8 cellular contexts compared by ENCODE assay signal in the genomic region with DNA sequence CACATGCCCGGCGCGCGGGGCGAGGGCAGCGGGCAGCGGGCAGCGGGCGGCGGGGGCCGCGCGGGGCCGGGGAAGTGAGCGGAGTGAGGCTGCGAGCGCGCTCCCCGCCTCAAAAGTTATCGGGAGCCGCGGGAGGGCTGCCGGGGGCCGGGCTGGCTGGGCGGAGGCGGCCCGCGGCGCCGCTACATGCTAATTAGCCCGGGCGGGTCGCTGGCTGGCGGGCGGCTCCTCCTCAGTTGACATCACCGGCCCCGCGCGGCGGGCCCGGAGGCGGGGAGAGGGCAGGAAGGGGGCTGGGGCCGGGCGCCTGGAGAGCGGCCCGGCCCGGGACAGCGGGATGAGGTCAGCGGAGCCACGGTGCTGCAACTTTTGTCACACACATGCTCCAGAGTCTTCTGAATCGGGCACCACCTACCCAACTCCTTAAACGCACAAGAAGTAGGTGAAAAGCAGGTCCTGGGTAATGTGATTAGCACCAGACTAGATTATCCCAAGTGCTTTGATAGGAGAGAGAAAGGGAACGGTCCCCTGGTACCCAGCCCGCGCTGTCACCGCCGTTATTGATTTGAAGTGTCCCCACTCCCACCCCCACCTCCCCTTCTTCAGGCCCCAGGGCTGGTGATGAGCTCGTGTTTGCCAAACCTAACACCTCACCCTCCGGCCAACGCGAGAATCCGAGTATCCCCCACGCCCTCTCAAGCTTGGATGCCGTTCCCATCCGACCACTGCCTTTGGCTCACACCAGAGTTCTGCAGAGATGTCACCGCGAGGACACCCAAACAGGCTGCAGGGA. TPM values are rescaled to one million over a fixed set of nuclear protein-coding genes. Genes with fewer than 3 reads are reported as not detected.
DNase-seq lines count a peak whose midpoint lies in the region; ATAC-seq and TF ChIP-seq lines count a peak whose summit lies in the region.

A gene with protein sequence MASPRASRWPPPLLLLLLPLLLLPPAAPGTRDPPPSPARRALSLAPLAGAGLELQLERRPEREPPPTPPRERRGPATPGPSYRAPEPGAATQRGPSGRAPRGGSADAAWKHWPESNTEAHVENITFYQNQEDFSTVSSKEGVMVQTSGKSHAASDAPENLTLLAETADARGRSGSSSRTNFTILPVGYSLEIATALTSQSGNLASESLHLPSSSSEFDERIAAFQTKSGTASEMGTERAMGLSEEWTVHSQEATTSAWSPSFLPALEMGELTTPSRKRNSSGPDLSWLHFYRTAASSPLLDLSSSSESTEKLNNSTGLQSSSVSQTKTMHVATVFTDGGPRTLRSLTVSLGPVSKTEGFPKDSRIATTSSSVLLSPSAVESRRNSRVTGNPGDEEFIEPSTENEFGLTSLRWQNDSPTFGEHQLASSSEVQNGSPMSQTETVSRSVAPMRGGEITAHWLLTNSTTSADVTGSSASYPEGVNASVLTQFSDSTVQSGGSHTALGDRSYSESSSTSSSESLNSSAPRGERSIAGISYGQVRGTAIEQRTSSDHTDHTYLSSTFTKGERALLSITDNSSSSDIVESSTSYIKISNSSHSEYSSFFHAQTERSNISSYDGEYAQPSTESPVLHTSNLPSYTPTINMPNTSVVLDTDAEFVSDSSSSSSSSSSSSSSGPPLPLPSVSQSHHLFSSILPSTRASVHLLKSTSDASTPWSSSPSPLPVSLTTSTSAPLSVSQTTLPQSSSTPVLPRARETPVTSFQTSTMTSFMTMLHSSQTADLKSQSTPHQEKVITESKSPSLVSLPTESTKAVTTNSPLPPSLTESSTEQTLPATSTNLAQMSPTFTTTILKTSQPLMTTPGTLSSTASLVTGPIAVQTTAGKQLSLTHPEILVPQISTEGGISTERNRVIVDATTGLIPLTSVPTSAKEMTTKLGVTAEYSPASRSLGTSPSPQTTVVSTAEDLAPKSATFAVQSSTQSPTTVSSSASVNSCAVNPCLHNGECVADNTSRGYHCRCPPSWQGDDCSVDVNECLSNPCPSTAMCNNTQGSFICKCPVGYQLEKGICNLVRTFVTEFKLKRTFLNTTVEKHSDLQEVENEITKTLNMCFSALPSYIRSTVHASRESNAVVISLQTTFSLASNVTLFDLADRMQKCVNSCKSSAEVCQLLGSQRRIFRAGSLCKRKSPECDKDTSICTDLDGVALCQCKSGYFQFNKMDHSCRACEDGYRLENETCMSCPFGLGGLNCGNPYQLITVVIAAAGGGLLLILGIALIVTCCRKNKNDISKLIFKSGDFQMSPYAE (N-terminal part only) (minus strand): TSS at position 85 of the 793 bp plus-strand sequence. CDS start 107 bp downstream, outside the sequence.

- ATAC-seq in GM18868 (IDR thresholded peaks at IDR 0.05; ENCODE audit: unreplicated experiment): peak; percentile 64
- ATAC-seq in HG03175 (IDR thresholded peaks at IDR 0.05; ENCODE audit: unreplicated experiment): peak; percentile 49
- ATAC-seq in Panc1: peak; percentile 86
- ATAC-seq in stimulated activated naive CD8-positive, alpha-beta T cell treated with anti-CD3 and anti-CD28 coated beads, Interleukin-15, amount 100 ng/mL, for 72 hours: peak; percentile 58

- H3K9ac ChIP-seq in neural cell (ENCODE audit: low read length): peak within 1 kb of the TSS; percentile 28

- peaks cover 4% of the 10 kb centered on the region for H3F3A ChIP-seq in neural cell (ENCODE audit: insufficient read depth, low read length, poor library complexity, severe bottlenecking)

- H3K27me3 ChIP-seq in Panc1 (ENCODE audit: control insufficient read depth, insufficient read depth, low read length) (no peaks in the 10 kb centered on the region), neural cell (ENCODE audit: insufficient read depth, low read depth, low read length) (peaks cover 32% of the 10 kb centered on the region)

- H3K4me2 ChIP-seq in neural cell (ENCODE audit: low read length): peak within 1 kb of the TSS; percentile 68

- H3K9me2 ChIP-seq in neural cell (ENCODE audit: insufficient read depth, low read length): no peaks in the 10 kb centered on the region

- no peak for TF ChIP-seq RAD21 in neural cell (conservative IDR thresholded peaks at IDR 0.05)

- H2AFZ ChIP-seq in neural cell (ENCODE audit: low read depth, low read length): no peak within 1 kb of the TSS

- H3K4me1 ChIP-seq in Panc1 (ENCODE audit: control insufficient read depth, insufficient read depth, low read length): peaks cover 69% of the 10 kb centered on the region

- in situ Hi-C loops in Panc1 (cut with HindIII; ENCODE audit: low pct_unique_long_range_greater_than_20kb, low sequenced_read_pairs): no loop called here

- no peaks in the 10 kb centered on the region for H3K79me2 ChIP-seq in neural cell (replicated peaks; ENCODE audit: insufficient read depth, low read length)

- peaks cover 13% of the 10 kb centered on the region for H3K27me3 Mint-ChIP-seq in stimulated activated naive CD8-positive, alpha-beta T cell treated with anti-CD3 and anti-CD28 coated beads, Interleukin-15, amount 100 ng/mL, for 72 hours

- CTCF ChIA-PET in AG04449 (lab: Yijun Ruan, JAX): no interaction called here
- CTCF ChIA-PET in Panc1 (lab: Charles Lee): interaction anchor here (0.6 to 1.0 kb wide), 2 partner anchors 94 to 108 kb away, joined by 3 to 6 read pairs; no protein-coding TSS in a partner anchor

- H4K20me1 ChIP-seq in neural cell (ENCODE audit: insufficient read depth): no peaks in the 10 kb centered on the region

- H3K36me3 ChIP-seq in Panc1 (ENCODE audit: control insufficient read depth, insufficient read depth, low read length): no peaks in the 10 kb centered on the region
- no peaks in the 10 kb centered on the region for H3K36me3 ChIP-seq in neural cell (ENCODE audit: insufficient read depth, low read length)

- BruUV-seq in Panc1 (replicated peaks; lab: Mats Ljungman, UMichigan): no TSS peak

- TF ChIP-seq EP300 in neural cell (conservative IDR thresholded peaks at IDR 0.05; ENCODE audit: poor library complexity, severe bottlenecking): no peak

- H3K27ac Mint-ChIP-seq in stimulated activated naive CD8-positive, alpha-beta T cell treated with anti-CD3 and anti-CD28 coated beads, Interleukin-15, amount 100 ng/mL, for 72 hours: peak within 1 kb of the TSS; percentile 61 to 91

- DNase-seq in AG04449 (ENCODE audit: low read depth, low spot score) (no peak), Panc1 (ENCODE audit: low read depth, low spot score) (no peak), fibroblast of pulmonary artery (ENCODE audit: low read depth) (peak; percentile 82)
- peak; percentile 68 for DNase-seq in activated T-helper 9 cell treated with anti-CD3 and anti-CD28 coated beads, Interleukin-2, amount 50 U/mL, for 16 hours (ENCODE audit: low read depth)
- peak; percentile 68 to 70 for DNase-seq in stimulated activated naive CD8-positive, alpha-beta T cell treated with anti-CD3 and anti-CD28 coated beads, Interleukin-15, amount 100 ng/mL, for 72 hours

- peak within 1 kb of the TSS; percentile 94 to 98 for H3K4me3 Mint-ChIP-seq in stimulated activated naive CD8-positive, alpha-beta T cell treated with anti-CD3 and anti-CD28 coated beads, Interleukin-15, amount 100 ng/mL, for 72 hours

- TF ChIP-seq CTCF in AG04449 (IDR thresholded peaks at IDR 0.05; ENCODE audit: insufficient read depth, low read length, missing control alignments): no peak
- TF ChIP-seq CTCF in Panc1 (IDR thresholded peaks at IDR 0.05): no peak; the same call in 1 of the 2 replicates
- TF ChIP-seq CTCF in fibroblast of pulmonary artery (IDR thresholded peaks at IDR 0.05; ENCODE audit: low read length, missing control alignments): no peak
- TF ChIP-seq CTCF in neural cell (IDR thresholded peaks at IDR 0.05; ENCODE audit: poor library complexity, severe bottlenecking): no peak

- intact Hi-C loops in Panc1 (cut with micrococcal nuclease; ENCODE audit: unreplicated experiment): no loop called here

- H3K27ac ChIP-seq in Panc1 (ENCODE audit: low read length): peak within 1 kb of the TSS; percentile 96
- H3K27ac ChIP-seq in neural cell (ENCODE audit: low read length): no peak within 1 kb of the TSS

- H3K9me3 Mint-ChIP-seq in stimulated activated naive CD8-positive, alpha-beta T cell treated with anti-CD3 and anti-CD28 coated beads, Interleukin-15, amount 100 ng/mL, for 72 hours: no peaks in the 10 kb centered on the region

- POLR2A ChIA-PET in AG04449 (lab: Yijun Ruan, JAX) (interaction anchor here (0.8 kb wide), 1 partner anchor 13 kb away, joined by 3 read pairs; no protein-coding TSS in a partner anchor), Panc1 (lab: Charles Lee) (interaction anchor here (0.6 kb wide), 3 partner anchors 8 to 53 kb away, joined by 3 to 9 read pairs (median 7); no protein-coding TSS in a partner anchor)

- peaks cover 47% of the 10 kb centered on the region for H3K4me1 Mint-ChIP-seq in stimulated activated naive CD8-positive, alpha-beta T cell treated with anti-CD3 and anti-CD28 coated beads, Interleukin-15, amount 100 ng/mL, for 72 hours

- no peaks in the 10 kb centered on the region for H3K9me3 ChIP-seq in Panc1 (ENCODE audit: control insufficient read depth, insufficient read depth, low read depth, low read length)
- no peaks in the 10 kb centered on the region for H3K9me3 ChIP-seq in neural cell (ENCODE audit: low read length)

- peak within 1 kb of the TSS; percentile 86 for H3K4me3 ChIP-seq in AG04449 (ENCODE audit: low read depth, low read length)
- peak within 1 kb of the TSS; percentile 92 to 94 for H3K4me3 ChIP-seq in Panc1 (ENCODE audit: low read depth in 2 of 2, low read length in 2 of 2)
- peak within 1 kb of the TSS; percentile 91 for H3K4me3 ChIP-seq in fibroblast of pulmonary artery (replicated peaks; ENCODE audit: low read depth, low read length)
- H3K4me3 ChIP-seq in neural cell (ENCODE audit: low read length): peak within 1 kb of the TSS; percentile 63

TF ChIP-seq in neural cell, 6 proteins besides CTCF, POLR2A, EP300 and RAD21 (continues in another document):
- no peak for TF ChIP-seq MXI1 (conservative IDR thresholded peaks at IDR 0.05; ENCODE audit: poor library complexity, severe bottlenecking)

RNA-seq across cellular contexts. Expression of the gene that starts here (rescaled TPM):
- total RNA-seq in Panc1 (2021; ENCODE audit: unreplicated experiment): 141 TPM
- polyA plus RNA-seq in Panc1 (2012; ENCODE audit: insufficient read length): 63.2 TPM
- polyA plus RNA-seq in neural cell: 0.14 and 0.48 TPM in 2 replicates
- polyA minus RNA-seq in neural cell: 0.73 and 0.81 TPM in 2 replicates

Comparison
In these comparisons a context has a peak if more than half of its experiments do, and no peak if none do; other contexts are left out.
1. DNase-seq: peak in activated T-helper 9 cell treated with anti-CD3 and anti-CD28 coated beads, Interleukin-2, amount 50 U/mL, for 16 hours (single experiment), fibroblast of pulmonary artery (single experiment) and stimulated activated naive CD8-positive, alpha-beta T cell treated with anti-CD3 and anti-CD28 coated beads, Interleukin-15, amount 100 ng/mL, for 72 hours (2 of 2); none in AG04449 (single experiment) and Panc1 (single experiment).
2. Peak in every context shown above with its lines, with median percentiles within 50 percentile points of each other: H3K4me3 ChIP-seq and ATAC-seq.